8 cellular contexts compared by ENCODE assay signal in the genomic region with DNA sequence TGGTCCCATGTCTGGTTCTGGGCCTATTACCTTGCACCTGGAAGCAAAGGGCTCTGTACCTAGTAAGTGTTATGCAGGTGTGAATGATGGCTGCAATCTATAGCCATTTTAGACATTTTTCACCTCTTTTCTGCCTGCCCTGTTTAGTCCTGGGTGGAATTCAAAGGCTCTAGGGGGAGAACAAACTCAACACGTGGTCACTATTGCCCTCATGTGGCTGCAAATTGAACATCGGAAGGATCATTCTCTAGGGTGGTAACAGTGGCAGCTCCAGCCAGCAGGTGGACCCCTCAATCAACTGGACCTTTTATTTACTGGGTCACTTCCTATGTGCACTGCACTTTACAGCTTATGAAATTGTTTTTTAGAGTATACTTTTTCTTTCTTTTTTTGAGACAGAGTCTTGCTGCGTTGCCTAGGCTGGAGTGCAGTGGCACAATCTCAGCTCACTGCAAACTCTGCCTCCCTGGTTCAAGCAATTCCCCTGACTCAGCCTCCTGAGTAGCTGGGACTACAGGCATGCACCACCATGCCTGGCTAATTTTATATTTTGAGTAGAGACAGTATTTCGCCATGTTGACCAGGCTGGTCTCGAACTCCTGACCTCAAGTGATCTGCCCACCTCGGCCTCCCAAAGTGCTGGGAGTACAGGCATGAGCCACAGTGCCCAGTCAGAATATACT. TPM values are rescaled to one million over a fixed set of nuclear protein-coding genes. Genes with fewer than 3 reads are reported as not detected.
DNase-seq lines count a peak whose midpoint lies in the region; ATAC-seq and TF ChIP-seq lines count a peak whose summit lies in the region.
"Not testable (repeated sequence)": the region's sequence is repeated elsewhere in the genome, so short reads cannot be mapped to it uniquely, and the experiment has no call there.

No MANE protein-coding gene starts in this region.

- intact Hi-C loops in activated T-helper 1 cell treated with anti-CD3 and anti-CD28 coated beads, Interleukin-12 subunit alpha, Interleukin-12 subunit beta, Interleukin-2, Interleukin-4 antibody, amounts not matched to agents 30 ng/mL and 10 ng/mL and 1 ng/mL, durations not matched to agents 14 hours and 24 hours and 36 hours (cut with micrococcal nuclease), result loop anchor here (1.0 kb wide), 1 partner anchor 194 kb away; no protein-coding TSS in a partner anchor

- not testable (repeated sequence) for H3K4me3 Mint-ChIP-seq in activated T-helper 1 cell treated with anti-CD3 and anti-CD28 coated beads, Interleukin-12 subunit alpha, Interleukin-12 subunit beta, Interleukin-2, Interleukin-4 antibody, amounts not matched to agents 30 ng/mL and 10 ng/mL and 1 ng/mL, durations not matched to agents 14 hours and 24 hours and 36 hours

- peak; percentile 98 to 99 for TF ChIP-seq RAD21 in liver (IDR thresholded peaks at IDR 0.05)

- not testable (repeated sequence) for H3K36me3 ChIP-seq in BE2C; liver (ENCODE audit: control insufficient read depth in 4 of 4, insufficient read depth in 3 of 4, low read depth in 1 of 4, low read length in 3 of 4)

- peak; percentile 55 for ATAC-seq in esophagus mucosa

- H3K9ac ChIP-seq in liver (ENCODE audit: low read depth in 1 of 2, low read length in 2 of 2), result not testable (repeated sequence)

- not testable (repeated sequence) for H3K27ac Mint-ChIP-seq in activated T-helper 1 cell treated with anti-CD3 and anti-CD28 coated beads, Interleukin-12 subunit alpha, Interleukin-12 subunit beta, Interleukin-2, Interleukin-4 antibody, amounts not matched to agents 30 ng/mL and 10 ng/mL and 1 ng/mL, durations not matched to agents 14 hours and 24 hours and 36 hours

- not testable (repeated sequence) for H3K9me3 Mint-ChIP-seq in activated T-helper 1 cell treated with anti-CD3 and anti-CD28 coated beads, Interleukin-12 subunit alpha, Interleukin-12 subunit beta, Interleukin-2, Interleukin-4 antibody, amounts not matched to agents 30 ng/mL and 10 ng/mL and 1 ng/mL, durations not matched to agents 14 hours and 24 hours and 36 hours

- not testable (repeated sequence) for H3K27me3 Mint-ChIP-seq in activated T-helper 1 cell treated with anti-CD3 and anti-CD28 coated beads, Interleukin-12 subunit alpha, Interleukin-12 subunit beta, Interleukin-2, Interleukin-4 antibody, amounts not matched to agents 30 ng/mL and 10 ng/mL and 1 ng/mL, durations not matched to agents 14 hours and 24 hours and 36 hours (ENCODE audit: insufficient read depth)

- not testable (repeated sequence) for H3K27me3 ChIP-seq in BE2C; liver (ENCODE audit: control insufficient read depth in 4 of 4, insufficient read depth in 4 of 4, low read length in 3 of 4)

- not testable (repeated sequence) for H3K27ac ChIP-seq in liver (ENCODE audit: low read depth in 1 of 2, low read length in 2 of 2)

- peak; percentile 91 for TF ChIP-seq CTCF in BE2C (IDR thresholded peaks at IDR 0.05; ENCODE audit: low read depth, low read length)
- peak; percentile 74 for TF ChIP-seq CTCF in GM20000 (IDR thresholded peaks at IDR 0.05; ENCODE audit: extremely low read depth, missing control alignments)
- TF ChIP-seq CTCF in liver (IDR thresholded peaks at IDR 0.05; ENCODE audit: low read depth, low read length, missing input control), result peak; percentile 99

- WGBS in liver, result 45% methylated on average over 6 of the region's 6 CpGs

- not testable (repeated sequence) for H3K4me1 ChIP-seq in BE2C; liver (ENCODE audit: control insufficient read depth in 4 of 4, insufficient read depth in 4 of 4, low read length in 3 of 4)

- not testable (repeated sequence) for H3K4me3 ChIP-seq in BE2C (ENCODE audit: low read depth, low read length); liver (ENCODE audit: low read depth in 1 of 3, low read length in 3 of 3)

- H3K36me3 Mint-ChIP-seq in activated T-helper 1 cell treated with anti-CD3 and anti-CD28 coated beads, Interleukin-12 subunit alpha, Interleukin-12 subunit beta, Interleukin-2, Interleukin-4 antibody, amounts not matched to agents 30 ng/mL and 10 ng/mL and 1 ng/mL, durations not matched to agents 14 hours and 24 hours and 36 hours (ENCODE audit: low read depth), result not testable (repeated sequence)

- H3K9me3 ChIP-seq in BE2C; liver (ENCODE audit: control insufficient read depth in 4 of 4, low read length in 3 of 4): not testable (repeated sequence)

- not testable (repeated sequence) for H3K4me1 Mint-ChIP-seq in activated T-helper 1 cell treated with anti-CD3 and anti-CD28 coated beads, Interleukin-12 subunit alpha, Interleukin-12 subunit beta, Interleukin-2, Interleukin-4 antibody, amounts not matched to agents 30 ng/mL and 10 ng/mL and 1 ng/mL, durations not matched to agents 14 hours and 24 hours and 36 hours (ENCODE audit: low read depth)

- DNase-seq in BE2C, result peak; percentile 59
- DNase-seq in GM20000 (ENCODE audit: low spot score), result peak; percentile 82
- peak; percentile 30 for DNase-seq in NCI-H187 treated with DMSO at 0.1 percent for 48 hours (lab: John Stamatoyannopoulos, UW)
- peak; percentile 39 for DNase-seq in SHP77 treated with DMSO at 0.1 percent for 48 hours (lab: John Stamatoyannopoulos, UW)
- DNase-seq in activated T-helper 1 cell treated with anti-CD3 and anti-CD28 coated beads, Interleukin-12 subunit alpha, Interleukin-12 subunit beta, Interleukin-2, Interleukin-4 antibody, amounts not matched to agents 30 ng/mL and 10 ng/mL and 1 ng/mL, durations not matched to agents 14 hours and 24 hours and 36 hours (ENCODE audit: low spot score), result peak; percentile 5
- DNase-seq in stimulated activated CD4-positive, alpha-beta T cell treated with anti-CD3 and anti-CD28 coated beads, Interleukin-1b, Interleukin-23, amount 100 ng/mL, for 48 hours, result peak; percentile 17

TF ChIP-seq in liver, 16 proteins besides CTCF, POLR2A, EP300 and RAD21:
- TF ChIP-seq, protein P1, sequence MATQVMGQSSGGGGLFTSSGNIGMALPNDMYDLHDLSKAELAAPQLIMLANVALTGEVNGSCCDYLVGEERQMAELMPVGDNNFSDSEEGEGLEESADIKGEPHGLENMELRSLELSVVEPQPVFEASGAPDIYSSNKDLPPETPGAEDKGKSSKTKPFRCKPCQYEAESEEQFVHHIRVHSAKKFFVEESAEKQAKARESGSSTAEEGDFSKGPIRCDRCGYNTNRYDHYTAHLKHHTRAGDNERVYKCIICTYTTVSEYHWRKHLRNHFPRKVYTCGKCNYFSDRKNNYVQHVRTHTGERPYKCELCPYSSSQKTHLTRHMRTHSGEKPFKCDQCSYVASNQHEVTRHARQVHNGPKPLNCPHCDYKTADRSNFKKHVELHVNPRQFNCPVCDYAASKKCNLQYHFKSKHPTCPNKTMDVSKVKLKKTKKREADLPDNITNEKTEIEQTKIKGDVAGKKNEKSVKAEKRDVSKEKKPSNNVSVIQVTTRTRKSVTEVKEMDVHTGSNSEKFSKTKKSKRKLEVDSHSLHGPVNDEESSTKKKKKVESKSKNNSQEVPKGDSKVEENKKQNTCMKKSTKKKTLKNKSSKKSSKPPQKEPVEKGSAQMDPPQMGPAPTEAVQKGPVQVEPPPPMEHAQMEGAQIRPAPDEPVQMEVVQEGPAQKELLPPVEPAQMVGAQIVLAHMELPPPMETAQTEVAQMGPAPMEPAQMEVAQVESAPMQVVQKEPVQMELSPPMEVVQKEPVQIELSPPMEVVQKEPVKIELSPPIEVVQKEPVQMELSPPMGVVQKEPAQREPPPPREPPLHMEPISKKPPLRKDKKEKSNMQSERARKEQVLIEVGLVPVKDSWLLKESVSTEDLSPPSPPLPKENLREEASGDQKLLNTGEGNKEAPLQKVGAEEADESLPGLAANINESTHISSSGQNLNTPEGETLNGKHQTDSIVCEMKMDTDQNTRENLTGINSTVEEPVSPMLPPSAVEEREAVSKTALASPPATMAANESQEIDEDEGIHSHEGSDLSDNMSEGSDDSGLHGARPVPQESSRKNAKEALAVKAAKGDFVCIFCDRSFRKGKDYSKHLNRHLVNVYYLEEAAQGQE (IDR thresholded peaks at IDR 0.05), result peak; percentile 89
- TF ChIP-seq FOXA1 (IDR thresholded peaks at IDR 0.05), result peak; percentile 51
- TF ChIP-seq RXRA (IDR thresholded peaks at IDR 0.05), result peak; percentile 15 to 54

RNA-seq across cellular contexts. Expression of gene BPIFB4, which starts 16.6 kb away (rescaled TPM):
- not detected for polyA plus RNA-seq in BE2C (2012; ENCODE audit: insufficient read depth, insufficient read length, low read depth)
- total RNA-seq in activated T-helper 1 cell treated with anti-CD3 and anti-CD28 coated beads, Interleukin-12 subunit alpha, Interleukin-12 subunit beta, Interleukin-2, Interleukin-4 antibody, amounts not matched to agents 30 ng/mL and 10 ng/mL and 1 ng/mL, durations not matched to agents 14 hours and 24 hours and 36 hours, result not detected in 2 replicates
- total RNA-seq in esophagus mucosa (not detected), liver (not detected)
- polyA plus RNA-seq in liver, result under 1 TPM in 1 of 2 donors, not detected in 1; 0.16 TPM

RNA-seq across cellular contexts. Expression of gene BPIFB3, which starts 42.3 kb away (rescaled TPM):
- polyA plus RNA-seq in BE2C (2012; ENCODE audit: insufficient read depth, insufficient read length, low read depth), result not detected
- not detected in 2 replicates for total RNA-seq in activated T-helper 1 cell treated with anti-CD3 and anti-CD28 coated beads, Interleukin-12 subunit alpha, Interleukin-12 subunit beta, Interleukin-2, Interleukin-4 antibody, amounts not matched to agents 30 ng/mL and 10 ng/mL and 1 ng/mL, durations not matched to agents 14 hours and 24 hours and 36 hours
- total RNA-seq in esophagus mucosa (not detected), liver (not detected)
- polyA plus RNA-seq in liver, result not detected

Comparison
In these comparisons a context has a peak if more than half of its experiments do, and no peak if none do; other contexts are left out.
1. DNase-seq: peak in every context shown above with its lines; median percentile 82 in GM20000; 59 in BE2C; 39 in SHP77 treated with DMSO at 0.1 percent for 48 hours; 30 in NCI-H187 treated with DMSO at 0.1 percent for 48 hours; 17 in stimulated activated CD4-positive, alpha-beta T cell treated with anti-CD3 and anti-CD28 coated beads, Interleukin-1b, Interleukin-23, amount 100 ng/mL, for 48 hours; 5 in activated T-helper 1 cell treated with anti-CD3 and anti-CD28 coated beads, Interleukin-12 subunit alpha, Interleukin-12 subunit beta, Interleukin-2, Interleukin-4 antibody, amounts not matched to agents 30 ng/mL and 10 ng/mL and 1 ng/mL, durations not matched to agents 14 hours and 24 hours and 36 hours.